Comparison of ENCODE assay signal across 1 cellular context in the genomic region with DNA sequence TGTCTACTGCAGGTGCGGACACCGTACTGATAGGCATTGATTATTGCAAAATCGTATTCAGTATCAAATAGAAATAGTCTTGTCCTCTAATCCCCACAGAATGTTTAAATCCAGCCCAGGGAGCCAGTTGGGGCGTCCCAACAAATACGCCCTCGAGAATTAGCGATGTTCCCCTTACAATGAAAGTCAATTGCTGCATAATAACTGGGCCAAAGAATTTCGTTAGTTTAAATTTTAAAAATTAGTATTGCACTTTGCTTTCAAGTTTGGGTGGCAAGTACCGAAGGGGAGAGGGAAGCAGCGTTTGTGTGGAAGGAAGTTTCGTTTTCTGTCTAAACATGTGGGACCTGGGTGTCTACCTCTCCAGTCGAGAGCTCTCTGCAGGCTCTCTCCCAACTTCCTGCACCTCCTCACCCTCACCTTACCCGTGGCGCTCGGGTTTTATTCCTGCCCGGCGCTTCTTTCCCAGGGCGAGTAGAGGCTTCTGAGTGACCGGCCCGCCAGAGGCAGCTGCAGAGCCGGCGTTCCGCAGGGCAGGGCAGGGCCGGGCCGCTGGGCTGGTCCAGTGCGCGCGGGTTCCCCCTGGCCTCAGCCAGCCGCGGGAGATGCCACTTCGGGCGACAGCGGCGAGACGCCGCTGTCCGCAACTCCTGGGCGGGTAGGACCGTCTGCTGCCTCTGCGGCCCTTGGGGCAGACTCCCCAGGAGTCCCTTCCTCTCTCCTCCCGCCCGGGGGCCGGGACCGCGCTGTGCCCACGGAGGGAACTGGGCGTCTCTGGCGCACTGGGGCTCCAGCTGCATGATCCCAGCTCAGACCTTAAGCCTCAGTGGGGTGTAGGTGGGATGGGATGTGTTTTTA.
A peak's percentile ranks its signal among the peaks of the same experiment; 100 is the strongest.
TF ChIP-seq lines count a peak whose summit lies in the region.

No MANE protein-coding gene starts in this region.

TF ChIP-seq in neural cell, 6 proteins besides CTCF, POLR2A, EP300 and RAD21 (continued from another document):
- TF ChIP-seq, protein P1, sequence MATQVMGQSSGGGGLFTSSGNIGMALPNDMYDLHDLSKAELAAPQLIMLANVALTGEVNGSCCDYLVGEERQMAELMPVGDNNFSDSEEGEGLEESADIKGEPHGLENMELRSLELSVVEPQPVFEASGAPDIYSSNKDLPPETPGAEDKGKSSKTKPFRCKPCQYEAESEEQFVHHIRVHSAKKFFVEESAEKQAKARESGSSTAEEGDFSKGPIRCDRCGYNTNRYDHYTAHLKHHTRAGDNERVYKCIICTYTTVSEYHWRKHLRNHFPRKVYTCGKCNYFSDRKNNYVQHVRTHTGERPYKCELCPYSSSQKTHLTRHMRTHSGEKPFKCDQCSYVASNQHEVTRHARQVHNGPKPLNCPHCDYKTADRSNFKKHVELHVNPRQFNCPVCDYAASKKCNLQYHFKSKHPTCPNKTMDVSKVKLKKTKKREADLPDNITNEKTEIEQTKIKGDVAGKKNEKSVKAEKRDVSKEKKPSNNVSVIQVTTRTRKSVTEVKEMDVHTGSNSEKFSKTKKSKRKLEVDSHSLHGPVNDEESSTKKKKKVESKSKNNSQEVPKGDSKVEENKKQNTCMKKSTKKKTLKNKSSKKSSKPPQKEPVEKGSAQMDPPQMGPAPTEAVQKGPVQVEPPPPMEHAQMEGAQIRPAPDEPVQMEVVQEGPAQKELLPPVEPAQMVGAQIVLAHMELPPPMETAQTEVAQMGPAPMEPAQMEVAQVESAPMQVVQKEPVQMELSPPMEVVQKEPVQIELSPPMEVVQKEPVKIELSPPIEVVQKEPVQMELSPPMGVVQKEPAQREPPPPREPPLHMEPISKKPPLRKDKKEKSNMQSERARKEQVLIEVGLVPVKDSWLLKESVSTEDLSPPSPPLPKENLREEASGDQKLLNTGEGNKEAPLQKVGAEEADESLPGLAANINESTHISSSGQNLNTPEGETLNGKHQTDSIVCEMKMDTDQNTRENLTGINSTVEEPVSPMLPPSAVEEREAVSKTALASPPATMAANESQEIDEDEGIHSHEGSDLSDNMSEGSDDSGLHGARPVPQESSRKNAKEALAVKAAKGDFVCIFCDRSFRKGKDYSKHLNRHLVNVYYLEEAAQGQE (IDR thresholded peaks at IDR 0.05; ENCODE audit: borderline replicate concordance): no peak
- TF ChIP-seq TAF1 (IDR thresholded peaks at IDR 0.05; ENCODE audit: low read depth) (no peak), MXI1 (conservative IDR thresholded peaks at IDR 0.05; ENCODE audit: poor library complexity, severe bottlenecking) (no peak), EZH2 (IDR thresholded peaks at IDR 0.05; ENCODE audit: borderline replicate concordance, insufficient read depth, low read length, poor library complexity, severe bottlenecking) (peak; percentile 87)
